Comparison of ENCODE assay signal across 10 cellular contexts in genomic region chr19:11288349-11288748, GRCh38. TPM values are rescaled to one million over a fixed set of nuclear protein-coding genes. Genes with fewer than 3 reads are reported as not detected.
DNase-seq lines count a peak whose midpoint lies in the region; ATAC-seq and TF ChIP-seq lines count a peak whose summit lies in the region.
"Had no signal": no experiment of that assay in that cellular context is flagged by ENCODE, and none has a peak within 500 bp of the region (broad histone marks: within the 10 kb centered on the region; RNA-seq: fewer than 3 reads in every experiment).

No MANE protein-coding gene starts in this region.

- DNase-seq in AG08396 (ENCODE audit: low spot score) = peak; percentile 57
- no peak for DNase-seq in HCT116 (ENCODE audit: low read depth, low spot score)
- DNase-seq in adrenal gland = peak in 2 of 7 donors; percentile 28 to 59
- DNase-seq in left colon = no peak
- no peak for DNase-seq in RKO (ENCODE audit: low spot score)
- DNase-seq in SHP77 (lab: John Stamatoyannopoulos, UW) = no peak
- no peak for DNase-seq in NCI-H2107 treated with DMSO at 0.1 percent for 48 hours (lab: John Stamatoyannopoulos, UW; ENCODE audit: unreplicated experiment)
- DNase-seq: GF-D8, NCI-H187 had no signal

- H4K20me1 ChIP-seq in HCT116 (ENCODE audit: insufficient read depth) = no peaks in the 10 kb centered on the region

- no peaks in the 10 kb centered on the region for H3K9me3 ChIP-seq in HCT116 (ENCODE audit: control insufficient read depth in 1 of 2, insufficient read depth in 1 of 2, low read depth in 1 of 2, low read length in 2 of 2)
- no peaks in the 10 kb centered on the region for H3K9me3 ChIP-seq in adrenal gland (replicated peaks in 1 of 3)

- 67 to 76% (median 74%) methylated on average over 7 of the region's 7 CpGs for WGBS in adrenal gland, 4 donors

- intact Hi-C loops in HCT116 (cut with micrococcal nuclease) (no loop called here), adrenal gland (cut with DNase I) (loop anchor here in 1 of 2 donors (2.0 kb wide), 1 partner anchor 44 kb away; no protein-coding TSS in a partner anchor), left colon (cut with DNase I, micrococcal nuclease) (no loop called here)

- CTCF ChIA-PET in HCT116 (lab: Charles Lee) = no interaction called here

- H3K79me2 ChIP-seq in HCT116 (ENCODE audit: insufficient read depth, low read length) = no peaks in the 10 kb centered on the region

- no TSS peak for BruUV-seq in HCT116 (replicated peaks; lab: Mats Ljungman, UMichigan)

- peaks cover 3% of the 10 kb centered on the region in 2 experiments for H3K4me1 ChIP-seq in HCT116 (ENCODE audit: control insufficient read depth in 1 of 2, insufficient read depth in 2 of 2, low read length in 2 of 2)
- peaks cover 0 to 2% of the 10 kb centered on the region in 2 donors for H3K4me1 ChIP-seq in adrenal gland (replicated peaks in 1 of 2)

- RAD21 ChIA-PET in HCT116 (lab: Charles Lee; ENCODE audit: low non-redundant PET in 1 of 2, low total read pairs in 2 of 2, uncharacterized antibody in 2 of 2, unreplicated experiment in 2 of 2) = interaction anchor here in 1 of 2 experiments (0.5 kb wide), 1 partner anchor 56 kb away, joined by 3 read pairs; no protein-coding TSS in a partner anchor

- TF ChIP-seq RAD21 in HCT116 (IDR thresholded peaks at IDR 0.05; ENCODE audit: low read depth) = peak; percentile 57

- H3K36me3 ChIP-seq in HCT116 (ENCODE audit: control insufficient read depth in 1 of 2, insufficient read depth in 2 of 2, low read length in 2 of 2) (no peaks in the 10 kb centered on the region), adrenal gland (replicated peaks in 1 of 2) (no peaks in the 10 kb centered on the region)

- H3K9ac ChIP-seq in HCT116 (ENCODE audit: low read length) = no peak overlapping the region

- POLR2A ChIA-PET in HCT116 (lab: Charles Lee) = no interaction called here

- peak overlapping the region; percentile 3 for H2AFZ ChIP-seq in HCT116 (ENCODE audit: low read depth, low read length, poor library complexity, severe bottlenecking)

- H3K27ac ChIP-seq in HCT116 (ENCODE audit: low read depth, low read length) = no peak overlapping the region
- H3K27ac ChIP-seq in adrenal gland = no peak overlapping the region

- ATAC-seq in HCT116 (peak; percentile 72), left colon (peak; percentile 46), GM18907 (IDR thresholded peaks at IDR 0.05; ENCODE audit: unreplicated experiment) (no peak)

- TF ChIP-seq POLR2A in HCT116 (IDR thresholded peaks at IDR 0.05; ENCODE audit: borderline replicate concordance, extremely low read depth, insufficient read depth, insufficient read length) = no peak
- TF ChIP-seq POLR2A in adrenal gland (IDR thresholded peaks at IDR 0.05) = no peak

- no peaks in the 10 kb centered on the region for H3K27me3 ChIP-seq in HCT116 (ENCODE audit: insufficient read depth, low read length)
- no peaks in the 10 kb centered on the region for H3K27me3 ChIP-seq in adrenal gland

- no peak overlapping the region for H3K4me2 ChIP-seq in HCT116 (ENCODE audit: low read length)

- H3K9me2 ChIP-seq in HCT116 (ENCODE audit: insufficient read depth) = no peaks in the 10 kb centered on the region

- H3K4me3 ChIP-seq in HCT116 (replicated peaks in 1 of 2; ENCODE audit: low read depth in 1 of 2, low read length in 2 of 2) (no peak overlapping the region), adrenal gland (no peak overlapping the region)

- peak; percentile 25 to 52 (median 50); a peak in 5 of 6 replicates for TF ChIP-seq CTCF in HCT116 (IDR thresholded peaks at IDR 0.05 in 2 of 3, conservative IDR thresholded peaks at IDR 0.05 in 1 of 3; ENCODE audit: borderline replicate concordance in 1 of 3, insufficient read depth in 1 of 3, low read depth in 2 of 3, low read length in 2 of 3)
- peak; percentile 22 to 50 (median 42) for TF ChIP-seq CTCF in adrenal gland (IDR thresholded peaks at IDR 0.05)

TF ChIP-seq in HCT116, 20 proteins besides CTCF, POLR2A, EP300 and RAD21:
- TF ChIP-seq REST (IDR thresholded peaks at IDR 0.05; ENCODE audit: low read depth) (no peak), ELF1 (IDR thresholded peaks at IDR 0.05; ENCODE audit: borderline replicate concordance, low read depth) (no peak), EZH2 (IDR thresholded peaks at IDR 0.05) (no peak), TCF7L2 (IDR thresholded peaks at IDR 0.05; ENCODE audit: borderline replicate concordance, extremely low read depth, insufficient read depth, insufficient read length) (no peak), CEBPB (IDR thresholded peaks at IDR 0.05; ENCODE audit: low read depth) (no peak), ZFX (IDR thresholded peaks at IDR 0.05) (no peak), CBX3 (IDR thresholded peaks at IDR 0.05; ENCODE audit: low read depth) (no peak), SRF (IDR thresholded peaks at IDR 0.05; ENCODE audit: low read depth) (no peak), EZH2phosphoT487 (IDR thresholded peaks at IDR 0.05; ENCODE audit: borderline replicate concordance) (no peak), POLR2AphosphoS5 (IDR thresholded peaks at IDR 0.05; ENCODE audit: low read depth, low read length) (no peak), SP1 (IDR thresholded peaks at IDR 0.05; ENCODE audit: low read depth) (no peak), JUND (IDR thresholded peaks at IDR 0.05) (no peak), EGR1 (IDR thresholded peaks at IDR 0.05; ENCODE audit: low read depth) (no peak), YY1 (IDR thresholded peaks at IDR 0.05; ENCODE audit: extremely low read depth, insufficient replicate concordance, low read depth, low read length) (no peak), ZBTB33 (IDR thresholded peaks at IDR 0.05; ENCODE audit: extremely low read depth, insufficient replicate concordance, low read length) (no peak), ZNF274 (IDR thresholded peaks at IDR 0.05; ENCODE audit: low read depth, low read length) (no peak), FOSL1 (IDR thresholded peaks at IDR 0.05; ENCODE audit: low read depth) (no peak)
TF ChIP-seq in HCT116: peak in this region for 0.

RNA-seq across cellular contexts. Expression of gene TSPAN16, which starts 7.6 kb away (rescaled TPM):
- total RNA-seq in HCT116 (2021; ENCODE audit: unreplicated experiment) = not detected
- polyA plus RNA-seq in HCT116 (2012) = not detected in 2 replicates
- total RNA-seq in adrenal gland = not detected
- not detected for polyA plus RNA-seq in adrenal gland
- total RNA-seq in left colon = not detected

RNA-seq across cellular contexts. Expression of gene DOCK6, which starts 26.0 kb away (rescaled TPM):
- 82.4 TPM for total RNA-seq in HCT116 (2021; ENCODE audit: unreplicated experiment)
- 53.6 and 76.1 TPM in 2 replicates for polyA plus RNA-seq in HCT116 (2012)
- total RNA-seq in adrenal gland = 100 to 1,000 TPM in 1 of 8 donors, 10 to 100 TPM in 7; 31.5 to 101 (median 38.3) TPM
- 100 to 1,000 TPM in 1 of 3 donors, 10 to 100 TPM in 1, 1 to 10 TPM in 1; 4.5 to 152 (median 77.1) TPM for polyA plus RNA-seq in adrenal gland
- total RNA-seq in left colon = 10 to 100 TPM; 64.7 to 77.6 TPM

RNA-seq across cellular contexts. Expression of gene ANGPTL8, which starts 48.9 kb away (rescaled TPM):
- not detected for total RNA-seq in HCT116 (2021; ENCODE audit: unreplicated experiment)
- 0.07 TPM in 1 of 2 replicates, not detected in the other for polyA plus RNA-seq in HCT116 (2012)
- 1 to 10 TPM in 2 of 8 donors, under 1 TPM in 3, not detected in 3; 0.39 to 1.8 (median 0.69) TPM for total RNA-seq in adrenal gland
- polyA plus RNA-seq in adrenal gland = 10 to 100 TPM in 1 of 3 donors, 1 to 10 TPM in 1, not detected in 1; 4.2 to 10.0 TPM
- total RNA-seq in left colon = not detected

RNA-seq across cellular contexts. Expression of gene RAB3D, which starts 51.1 kb away (rescaled TPM):
- total RNA-seq in HCT116 (2021; ENCODE audit: unreplicated experiment) (28.9 TPM), adrenal gland (10 to 100 TPM in 6 of 8 donors, 1 to 10 TPM in 2; 8.0 to 23.9 (median 15.5) TPM), left colon (10 to 100 TPM; 34.7 to 37.6 TPM)
- polyA plus RNA-seq in HCT116 (2012) = 14.9 and 20.1 TPM in 2 replicates
- 1 to 10 TPM; 2.6 to 4.3 (median 3.3) TPM for polyA plus RNA-seq in adrenal gland

RNA-seq across cellular contexts. Expression of gene TMEM205, which starts 57.7 kb away (rescaled TPM):
- 55.9 TPM for total RNA-seq in HCT116 (2021; ENCODE audit: unreplicated experiment)
- 112 and 115 TPM in 2 replicates for polyA plus RNA-seq in HCT116 (2012)
- total RNA-seq in adrenal gland = 1,000 to 10,000 TPM in 1 of 8 donors, 100 to 1,000 TPM in 7; 191 to 1,314 (median 380) TPM
- polyA plus RNA-seq in adrenal gland = 100 to 1,000 TPM; 135 to 306 (median 207) TPM
- total RNA-seq in left colon = 10 to 100 TPM; 43.5 to 51.9 TPM
